9 cellular contexts compared by ENCODE assay signal in the genomic region with DNA sequence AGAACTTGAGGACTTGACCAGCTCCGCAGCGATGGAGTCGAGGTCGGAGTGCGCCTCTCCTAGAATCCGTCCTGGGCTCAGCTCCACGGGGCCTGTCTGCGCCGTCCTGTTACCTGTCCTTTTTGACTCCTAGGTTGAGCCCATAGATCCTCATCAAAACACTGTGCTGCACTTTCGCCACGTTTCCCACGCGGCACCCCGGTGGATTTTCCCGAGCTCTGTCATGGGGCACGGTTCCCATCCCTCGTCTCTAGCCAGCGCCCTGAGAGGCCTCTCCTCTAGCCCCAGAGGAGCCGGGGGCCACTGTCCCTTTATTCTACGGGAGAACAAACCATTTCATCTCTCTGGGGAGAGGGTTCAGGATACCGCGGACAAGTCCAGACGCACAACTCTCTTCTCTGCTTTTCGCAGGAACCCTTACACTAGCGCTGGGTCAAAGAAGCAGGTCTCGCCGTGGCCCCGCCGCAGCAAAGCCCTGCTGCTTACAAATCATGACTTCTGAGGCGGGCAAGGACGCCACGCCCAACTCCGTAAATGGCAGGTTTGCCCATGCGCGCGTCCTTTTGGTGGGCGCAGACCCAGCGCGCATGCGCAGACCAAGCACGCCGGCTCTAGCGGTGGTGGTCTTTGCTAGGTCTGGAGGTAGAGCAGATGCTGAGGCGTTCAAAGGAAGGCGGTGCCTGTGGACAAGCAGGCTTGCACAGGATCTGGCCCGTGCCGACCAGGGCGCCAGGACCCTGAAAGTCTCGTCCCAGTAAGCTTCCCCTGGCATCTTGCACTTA. TPM values are rescaled to one million over a fixed set of nuclear protein-coding genes. Genes with fewer than 3 reads are reported as not detected.
A peak's percentile ranks its signal among the peaks of the same experiment; 100 is the strongest.
DNase-seq lines count a peak whose midpoint lies in the region; ATAC-seq and TF ChIP-seq lines count a peak whose summit lies in the region.
"Had no signal": no experiment of that assay in that cellular context is flagged by ENCODE, and none has a peak within 500 bp of the region (broad histone marks: within the 10 kb centered on the region; RNA-seq: fewer than 3 reads in every experiment).

No MANE protein-coding gene starts in this region.

- no TSS peak for BruUV-seq in Calu3 (replicated peaks; lab: Mats Ljungman, UMichigan)

- no peaks in the 10 kb centered on the region for H3K36me3 ChIP-seq in SK-N-SH (replicated peaks in 1 of 2; ENCODE audit: control insufficient read depth in 1 of 2, insufficient read depth in 2 of 2, low read length in 1 of 2)
- H3K36me3 ChIP-seq in right atrium auricular region, result no peaks in the 10 kb centered on the region
- H3K36me3 ChIP-seq in smooth muscle cell (ENCODE audit: low read depth), result no peaks in the 10 kb centered on the region
- H3K36me3 ChIP-seq: cardiac muscle cell had no signal

- DNase-seq in Calu3 (peak; percentile 40), GM20000 (ENCODE audit: low spot score) (peak; percentile 83), HT1080 (ENCODE audit: low read depth) (peak; percentile 4), SK-N-SH (peak; percentile 96), right atrium auricular region (ENCODE audit: low spot score) (peak; percentile 70), smooth muscle cell of the brain vasculature (ENCODE audit: low read depth, low spot score) (peak; percentile 57), smooth muscle cell (lab: John Stamatoyannopoulos, UW; ENCODE audit: unreplicated experiment) (no peak)
- peak; percentile 84 for DNase-seq in activated naive CD8-positive, alpha-beta T cell treated with anti-CD3 and anti-CD28 coated beads, Interleukin-2, amount 10 ng/mL, durations not matched to agents 7 days and 5 days

- CTCF ChIA-PET in Calu3 (lab: Charles Lee) (no interaction called here), SK-N-SH (lab: Yijun Ruan, JAX) (interaction anchor here (1.1 to 3.1 kb wide), 3 partner anchors 13 to 30 kb away, joined by 3 to 24 read pairs (median 3); no protein-coding TSS in a partner anchor)

- TF ChIP-seq EP300 in SK-N-SH (IDR thresholded peaks at IDR 0.05; ENCODE audit: borderline replicate concordance in 1 of 2, low read depth in 1 of 2, low read length in 1 of 2), result no peak

- H3F3A ChIP-seq in SK-N-SH (replicated peaks; ENCODE audit: insufficient read depth) (no peaks in the 10 kb centered on the region), smooth muscle cell (ENCODE audit: low read depth) (no peaks in the 10 kb centered on the region)

- no peaks in the 10 kb centered on the region for H3K27me3 ChIP-seq in SK-N-SH (ENCODE audit: insufficient read depth)
- no peaks in the 10 kb centered on the region for H3K27me3 ChIP-seq in right atrium auricular region
- H3K27me3 ChIP-seq in smooth muscle cell (ENCODE audit: low read depth), result no peaks in the 10 kb centered on the region
- H3K27me3 ChIP-seq: cardiac muscle cell had no signal

- TF ChIP-seq CTCF in Calu3 (IDR thresholded peaks at IDR 0.05; ENCODE audit: unreplicated experiment) (no peak), GM20000 (IDR thresholded peaks at IDR 0.05; ENCODE audit: extremely low read depth, missing control alignments) (no peak), SK-N-SH (IDR thresholded peaks at IDR 0.05) (no peak), right atrium auricular region (IDR thresholded peaks at IDR 0.05) (no peak), smooth muscle cell (IDR thresholded peaks at IDR 0.05; ENCODE audit: borderline replicate concordance, insufficient read depth, poor library complexity, severe bottlenecking) (no peak)

- H3K9me3 Mint-ChIP-seq in Calu3 (ENCODE audit: low read depth, unreplicated experiment), result no peaks in the 10 kb centered on the region
- H3K9me3 Mint-ChIP-seq in activated naive CD8-positive, alpha-beta T cell treated with anti-CD3 and anti-CD28 coated beads, Interleukin-2, amount 10 ng/mL, durations not matched to agents 7 days and 5 days, result no peaks in the 10 kb centered on the region

- H3K27ac ChIP-seq in SK-N-SH (ENCODE audit: low read depth in 2 of 2, low read length in 1 of 2) (peak overlapping the region in 1 of 2 experiments; percentile 86; a peak in 2 of 4 replicates), right atrium auricular region (peak overlapping the region; percentile 47 to 54), smooth muscle cell (ENCODE audit: low read depth) (no peak overlapping the region)
- H3K27ac ChIP-seq: cardiac muscle cell had no signal

- H3K4me2 ChIP-seq in SK-N-SH, result peak overlapping the region; percentile 93
- no peak overlapping the region for H3K4me2 ChIP-seq in smooth muscle cell

- H3K9me3 ChIP-seq in SK-N-SH (no peaks in the 10 kb centered on the region), right atrium auricular region (no peaks in the 10 kb centered on the region), smooth muscle cell (replicated peaks; ENCODE audit: low read depth) (no peaks in the 10 kb centered on the region)

- 6% methylated on average over 44 of the region's 49 CpGs for WGBS in SK-N-SH (ENCODE audit: low lambda C conversion rate)
- WGBS in smooth muscle cell (ENCODE audit: low lambda C conversion rate), result 94% methylated on average over 49 of the region's 49 CpGs

- intact Hi-C loops in Calu3 (cut with micrococcal nuclease; ENCODE audit: unreplicated experiment), result no loop called here

- peak overlapping the region; percentile 76 for H3K27ac Mint-ChIP-seq in Calu3 (ENCODE audit: unreplicated experiment)
- H3K27ac Mint-ChIP-seq in activated naive CD8-positive, alpha-beta T cell treated with anti-CD3 and anti-CD28 coated beads, Interleukin-2, amount 10 ng/mL, durations not matched to agents 7 days and 5 days, result peak overlapping the region; percentile 77

- TF ChIP-seq RAD21 in SK-N-SH (IDR thresholded peaks at IDR 0.05; ENCODE audit: low read length), result no peak

- no peaks in the 10 kb centered on the region for H3K27me3 Mint-ChIP-seq in Calu3 (ENCODE audit: unreplicated experiment)
- no peaks in the 10 kb centered on the region for H3K27me3 Mint-ChIP-seq in activated naive CD8-positive, alpha-beta T cell treated with anti-CD3 and anti-CD28 coated beads, Interleukin-2, amount 10 ng/mL, durations not matched to agents 7 days and 5 days

- POLR2A ChIA-PET in SK-N-SH (lab: Yijun Ruan, JAX), result no interaction called here
- POLR2A ChIA-PET in activated naive CD8-positive, alpha-beta T cell treated with anti-CD3 and anti-CD28 coated beads, Interleukin-2, amount 10 ng/mL, durations not matched to agents 7 days and 5 days (lab: Charles Lee), result interaction anchor here (0.8 kb wide), 2 partner anchors 30 to 32 kb away, joined by 3 to 5 read pairs; a partner anchor contains a TSS

- H3K79me2 ChIP-seq in SK-N-SH (ENCODE audit: insufficient read depth) (no peaks in the 10 kb centered on the region), smooth muscle cell (ENCODE audit: low read depth) (no peaks in the 10 kb centered on the region)

- H3K4me1 ChIP-seq in SK-N-SH (ENCODE audit: control insufficient read depth in 1 of 2, insufficient read depth in 2 of 2, low read depth in 1 of 2, low read length in 1 of 2) (peaks cover 0 to 7% of the 10 kb centered on the region in 2 experiments; a peak in 2 of 4 replicates), right atrium auricular region (no peaks in the 10 kb centered on the region), smooth muscle cell (ENCODE audit: low read depth) (no peaks in the 10 kb centered on the region)

- peak overlapping the region; percentile 93 for H2AFZ ChIP-seq in SK-N-SH (ENCODE audit: low read depth)
- no peak overlapping the region for H2AFZ ChIP-seq in smooth muscle cell (ENCODE audit: low read depth)

- ATAC-seq in activated naive CD8-positive, alpha-beta T cell treated with anti-CD3 and anti-CD28 coated beads, Interleukin-2, amount 10 ng/mL, durations not matched to agents 7 days and 5 days (ENCODE audit: low read depth), result peak; percentile 97

- H4K20me1 ChIP-seq in SK-N-SH (ENCODE audit: insufficient read depth), result no peaks in the 10 kb centered on the region
- H4K20me1 ChIP-seq in smooth muscle cell (ENCODE audit: low read depth), result no peaks in the 10 kb centered on the region

- H3K4me3 Mint-ChIP-seq in Calu3 (ENCODE audit: low read depth, unreplicated experiment), result peak overlapping the region; percentile 82
- H3K4me3 Mint-ChIP-seq in activated naive CD8-positive, alpha-beta T cell treated with anti-CD3 and anti-CD28 coated beads, Interleukin-2, amount 10 ng/mL, durations not matched to agents 7 days and 5 days, result peak overlapping the region; percentile 91

- H3K4me3 ChIP-seq in SK-N-SH (ENCODE audit: low read depth in 2 of 2, low read length in 1 of 2), result peak overlapping the region; percentile 72 to 80
- peak overlapping the region; percentile 28 to 58 for H3K4me3 ChIP-seq in right atrium auricular region
- H3K4me3 ChIP-seq in smooth muscle cell, result no peak overlapping the region
- H3K4me3 ChIP-seq: cardiac muscle cell had no signal

- H3K4me1 Mint-ChIP-seq in Calu3 (ENCODE audit: low read depth, unreplicated experiment), result peaks cover 8% of the 10 kb centered on the region
- peaks cover 12% of the 10 kb centered on the region for H3K4me1 Mint-ChIP-seq in activated naive CD8-positive, alpha-beta T cell treated with anti-CD3 and anti-CD28 coated beads, Interleukin-2, amount 10 ng/mL, durations not matched to agents 7 days and 5 days

- H3K36me3 Mint-ChIP-seq in Calu3 (ENCODE audit: insufficient read depth, unreplicated experiment), result peaks cover 9% of the 10 kb centered on the region
- no peaks in the 10 kb centered on the region for H3K36me3 Mint-ChIP-seq in activated naive CD8-positive, alpha-beta T cell treated with anti-CD3 and anti-CD28 coated beads, Interleukin-2, amount 10 ng/mL, durations not matched to agents 7 days and 5 days

- H3K9ac ChIP-seq in SK-N-SH (peak overlapping the region; percentile 35; the same call in 1 of the 2 replicates), smooth muscle cell (ENCODE audit: low read depth) (no peak overlapping the region)

- H3K9me2 ChIP-seq in SK-N-SH, result no peaks in the 10 kb centered on the region

RNA-seq across cellular contexts. Expression of a gene that starts 10.3 kb away (rescaled TPM):
- 0.42 TPM in 1 of 2 replicates, not detected in the other for total RNA-seq in Calu3 (2022)
- 0.27 and 0.74 TPM in 2 replicates for total RNA-seq in HT1080 (2014; rRNA removed; shearing (Covaris generic))
- 0.08 and 0.51 TPM in 2 replicates for polyA plus RNA-seq in HT1080 (2015; cell fraction: cytosol; rRNA removed)
- not detected in 2 replicates for polyA plus RNA-seq in HT1080 (2015; cell fraction: nucleus; rRNA removed)
- polyA plus RNA-seq in SK-N-SH (2012; rRNA removed), result 0.42 and 0.44 TPM in 2 replicates
- 0.43 and 0.59 TPM in 2 replicates for polyA plus RNA-seq in SK-N-SH (2012; cell fraction: cytosol; rRNA removed)
- polyA plus RNA-seq in SK-N-SH (2012; cell fraction: nucleus; rRNA removed), result 0.45 and 0.98 TPM in 2 replicates
- 1 to 10 TPM in 1 of 2 experiments, not detected in 1; 1.2 TPM for total RNA-seq in activated naive CD8-positive, alpha-beta T cell treated with anti-CD3 and anti-CD28 coated beads, Interleukin-2, amount 10 ng/mL, durations not matched to agents 7 days and 5 days
- 1 to 10 TPM in 1 of 2 donors, under 1 TPM in 1; 0.79 to 1.1 TPM for total RNA-seq in right atrium auricular region
- total RNA-seq in smooth muscle cell, result 0.72 TPM in 1 of 2 replicates, not detected in the other
- polyA plus RNA-seq in smooth muscle cell, result 0.34 and 0.41 TPM in 2 replicates
- polyA plus RNA-seq: cardiac muscle cell had no signal

RNA-seq across cellular contexts. Expression of a gene that starts 30.3 kb away (rescaled TPM):
- total RNA-seq in Calu3 (2022) (43.6 and 53.8 TPM in 2 replicates), right atrium auricular region (10 to 100 TPM; 13.4 to 17.3 TPM), smooth muscle cell (38.2 and 42.8 TPM in 2 replicates)
- total RNA-seq in HT1080 (2014; rRNA removed; shearing (Covaris generic)), result 56.7 and 83.1 TPM in 2 replicates
- polyA plus RNA-seq in HT1080 (2015; cell fraction: cytosol; rRNA removed), result 62.8 and 81.3 TPM in 2 replicates
- 56.2 and 60.6 TPM in 2 replicates for polyA plus RNA-seq in HT1080 (2015; cell fraction: nucleus; rRNA removed)
- polyA plus RNA-seq in SK-N-SH (2012; rRNA removed) (42.3 and 52.8 TPM in 2 replicates), smooth muscle cell (36.8 and 41.6 TPM in 2 replicates)
- polyA plus RNA-seq in SK-N-SH (2012; cell fraction: cytosol; rRNA removed), result 75.6 and 91.1 TPM in 2 replicates
- polyA plus RNA-seq in SK-N-SH (2012; cell fraction: nucleus; rRNA removed), result 34.6 and 38.7 TPM in 2 replicates
- 10 to 100 TPM; 48.4 to 56.7 TPM for total RNA-seq in activated naive CD8-positive, alpha-beta T cell treated with anti-CD3 and anti-CD28 coated beads, Interleukin-2, amount 10 ng/mL, durations not matched to agents 7 days and 5 days
